In the genomic region with DNA sequence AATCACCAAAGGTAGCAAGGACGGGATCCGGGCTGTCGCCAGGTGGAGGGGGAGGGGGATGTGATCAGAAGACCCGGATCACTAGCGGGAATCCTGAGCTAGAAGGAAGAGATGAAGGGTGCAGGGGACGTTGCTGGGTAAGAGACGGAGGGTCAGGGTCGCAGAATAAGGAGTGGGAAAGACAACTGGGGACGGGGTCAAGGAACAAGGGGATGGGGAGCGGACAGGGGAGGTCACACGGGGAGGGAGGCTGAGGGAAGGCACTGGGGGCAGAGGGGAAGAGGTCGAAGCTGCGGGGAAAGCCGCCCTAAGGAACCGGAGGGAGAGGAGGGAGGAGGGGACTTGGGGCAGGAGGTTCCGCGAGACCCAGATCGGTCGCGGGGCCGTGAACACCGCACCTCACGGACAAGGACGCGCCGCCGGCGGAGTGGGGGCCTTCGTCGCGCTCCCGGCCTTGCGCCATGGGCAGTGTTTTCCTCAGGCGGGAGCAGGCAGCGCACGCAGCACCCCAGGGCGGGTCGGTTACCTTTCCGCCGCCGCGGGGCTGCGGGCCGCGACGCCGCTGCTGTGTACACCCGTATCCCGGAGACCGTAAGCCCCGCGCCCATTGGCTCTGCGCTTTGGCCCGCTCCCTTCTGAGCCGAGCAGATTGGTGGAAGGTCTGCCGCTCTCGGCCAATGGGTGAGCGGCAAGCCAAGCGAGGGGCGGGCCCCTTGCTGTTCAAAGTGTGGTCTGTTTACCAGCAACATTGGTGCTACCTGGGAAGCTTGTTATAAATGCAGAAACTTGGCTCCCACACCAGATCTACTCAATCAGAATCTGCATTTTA, we compare ENCODE assay signal across 1 cellular context.
TF ChIP-seq lines count a peak whose summit lies in the region.

A gene with protein sequence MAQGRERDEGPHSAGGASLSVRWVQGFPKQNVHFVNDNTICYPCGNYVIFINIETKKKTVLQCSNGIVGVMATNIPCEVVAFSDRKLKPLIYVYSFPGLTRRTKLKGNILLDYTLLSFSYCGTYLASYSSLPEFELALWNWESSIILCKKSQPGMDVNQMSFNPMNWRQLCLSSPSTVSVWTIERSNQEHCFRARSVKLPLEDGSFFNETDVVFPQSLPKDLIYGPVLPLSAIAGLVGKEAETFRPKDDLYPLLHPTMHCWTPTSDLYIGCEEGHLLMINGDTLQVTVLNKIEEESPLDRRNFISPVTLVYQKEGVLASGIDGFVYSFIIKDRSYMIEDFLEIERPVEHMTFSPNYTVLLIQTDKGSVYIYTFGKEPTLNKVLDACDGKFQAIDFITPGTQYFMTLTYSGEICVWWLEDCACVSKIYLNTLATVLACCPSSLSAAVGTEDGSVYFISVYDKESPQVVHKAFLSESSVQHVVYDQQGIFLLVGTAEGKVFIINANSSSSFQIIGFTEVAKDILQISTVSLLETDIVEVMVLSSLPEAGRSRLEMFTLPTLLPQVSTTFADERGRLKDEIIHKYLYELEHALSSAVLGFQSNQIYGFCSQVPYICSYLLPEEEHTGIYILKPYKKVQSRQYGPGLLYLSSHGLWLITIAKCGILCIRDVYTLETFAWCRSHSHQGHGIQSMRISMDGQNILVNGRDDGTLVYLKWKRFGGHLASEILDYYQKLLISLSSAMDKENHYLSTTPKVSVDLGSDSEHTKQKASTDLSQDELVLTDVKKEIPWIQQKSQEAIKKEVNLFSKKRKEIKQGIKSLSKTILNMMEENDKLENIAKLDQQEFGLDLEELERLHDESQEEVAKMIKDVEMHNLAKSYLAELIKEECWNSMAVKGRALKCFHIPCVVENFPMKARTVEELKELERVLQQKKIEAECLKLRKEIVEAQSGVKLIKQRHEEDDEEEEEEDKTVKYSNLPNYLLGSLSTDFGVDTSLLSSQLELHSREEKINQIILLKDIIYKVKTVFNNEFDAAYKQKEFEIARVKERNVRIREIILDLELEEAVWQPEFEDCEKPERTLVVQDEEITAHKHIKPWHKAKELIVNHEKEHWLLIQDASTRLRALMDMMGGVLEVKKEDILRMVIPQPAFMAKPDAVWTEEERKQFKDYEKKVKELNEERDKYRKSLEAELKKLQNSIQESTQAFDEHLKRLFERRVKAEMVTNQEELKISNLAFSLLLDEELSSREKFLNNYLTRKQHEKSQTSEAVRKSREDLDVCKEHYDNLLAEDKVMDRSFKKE (N-terminal part only) (minus strand): TSS at position 581 of the 829 bp plus-strand sequence. CDS start 118 bp downstream, at position 463.

TF ChIP-seq in HEK293, 187 proteins besides CTCF, POLR2A, EP300 and RAD21 (continued from another document):
- TF ChIP-seq, protein P1, sequence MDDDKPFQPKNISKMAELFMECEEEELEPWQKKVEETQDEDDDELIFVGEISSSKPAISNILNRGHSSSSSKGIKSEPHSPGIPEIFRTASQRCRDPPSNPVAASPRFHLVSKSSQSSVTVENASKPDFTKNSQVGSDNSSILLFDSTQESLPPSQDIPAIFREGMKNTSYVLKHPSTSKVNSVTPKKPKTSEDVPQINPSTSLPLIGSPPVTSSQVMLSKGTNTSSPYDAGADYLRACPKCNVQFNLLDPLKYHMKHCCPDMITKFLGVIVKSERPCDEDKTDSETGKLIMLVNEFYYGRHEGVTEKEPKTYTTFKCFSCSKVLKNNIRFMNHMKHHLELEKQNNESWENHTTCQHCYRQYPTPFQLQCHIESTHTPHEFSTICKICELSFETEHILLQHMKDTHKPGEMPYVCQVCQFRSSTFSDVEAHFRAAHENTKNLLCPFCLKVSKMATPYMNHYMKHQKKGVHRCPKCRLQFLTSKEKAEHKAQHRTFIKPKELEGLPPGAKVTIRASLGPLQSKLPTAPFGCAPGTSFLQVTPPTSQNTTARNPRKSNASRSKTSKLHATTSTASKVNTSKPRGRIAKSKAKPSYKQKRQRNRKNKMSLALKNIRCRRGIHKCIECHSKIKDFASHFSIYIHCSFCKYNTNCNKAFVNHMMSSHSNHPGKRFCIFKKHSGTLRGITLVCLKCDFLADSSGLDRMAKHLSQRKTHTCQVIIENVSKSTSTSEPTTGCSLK (tag by site-specific recombination; IDR thresholded peaks at IDR 0.05), result no peak
- peak; percentile 72 for TF ChIP-seq OSR2 (tag by site-specific recombination; IDR thresholded peaks at IDR 0.05)
- TF ChIP-seq SALL2 (tag by site-specific recombination; IDR thresholded peaks at IDR 0.05; ENCODE audit: borderline replicate concordance), result no peak
- TF ChIP-seq ZNF624 (tag by site-specific recombination; IDR thresholded peaks at IDR 0.05), result no peak
- TF ChIP-seq ZNF837 (tag by site-specific recombination; IDR thresholded peaks at IDR 0.05), result no peak
- no peak for TF ChIP-seq ZNF175 (tag by site-specific recombination; IDR thresholded peaks at IDR 0.05)
- no peak for TF ChIP-seq RBAK (tag by site-specific recombination; IDR thresholded peaks at IDR 0.05)
- TF ChIP-seq, protein P2, sequence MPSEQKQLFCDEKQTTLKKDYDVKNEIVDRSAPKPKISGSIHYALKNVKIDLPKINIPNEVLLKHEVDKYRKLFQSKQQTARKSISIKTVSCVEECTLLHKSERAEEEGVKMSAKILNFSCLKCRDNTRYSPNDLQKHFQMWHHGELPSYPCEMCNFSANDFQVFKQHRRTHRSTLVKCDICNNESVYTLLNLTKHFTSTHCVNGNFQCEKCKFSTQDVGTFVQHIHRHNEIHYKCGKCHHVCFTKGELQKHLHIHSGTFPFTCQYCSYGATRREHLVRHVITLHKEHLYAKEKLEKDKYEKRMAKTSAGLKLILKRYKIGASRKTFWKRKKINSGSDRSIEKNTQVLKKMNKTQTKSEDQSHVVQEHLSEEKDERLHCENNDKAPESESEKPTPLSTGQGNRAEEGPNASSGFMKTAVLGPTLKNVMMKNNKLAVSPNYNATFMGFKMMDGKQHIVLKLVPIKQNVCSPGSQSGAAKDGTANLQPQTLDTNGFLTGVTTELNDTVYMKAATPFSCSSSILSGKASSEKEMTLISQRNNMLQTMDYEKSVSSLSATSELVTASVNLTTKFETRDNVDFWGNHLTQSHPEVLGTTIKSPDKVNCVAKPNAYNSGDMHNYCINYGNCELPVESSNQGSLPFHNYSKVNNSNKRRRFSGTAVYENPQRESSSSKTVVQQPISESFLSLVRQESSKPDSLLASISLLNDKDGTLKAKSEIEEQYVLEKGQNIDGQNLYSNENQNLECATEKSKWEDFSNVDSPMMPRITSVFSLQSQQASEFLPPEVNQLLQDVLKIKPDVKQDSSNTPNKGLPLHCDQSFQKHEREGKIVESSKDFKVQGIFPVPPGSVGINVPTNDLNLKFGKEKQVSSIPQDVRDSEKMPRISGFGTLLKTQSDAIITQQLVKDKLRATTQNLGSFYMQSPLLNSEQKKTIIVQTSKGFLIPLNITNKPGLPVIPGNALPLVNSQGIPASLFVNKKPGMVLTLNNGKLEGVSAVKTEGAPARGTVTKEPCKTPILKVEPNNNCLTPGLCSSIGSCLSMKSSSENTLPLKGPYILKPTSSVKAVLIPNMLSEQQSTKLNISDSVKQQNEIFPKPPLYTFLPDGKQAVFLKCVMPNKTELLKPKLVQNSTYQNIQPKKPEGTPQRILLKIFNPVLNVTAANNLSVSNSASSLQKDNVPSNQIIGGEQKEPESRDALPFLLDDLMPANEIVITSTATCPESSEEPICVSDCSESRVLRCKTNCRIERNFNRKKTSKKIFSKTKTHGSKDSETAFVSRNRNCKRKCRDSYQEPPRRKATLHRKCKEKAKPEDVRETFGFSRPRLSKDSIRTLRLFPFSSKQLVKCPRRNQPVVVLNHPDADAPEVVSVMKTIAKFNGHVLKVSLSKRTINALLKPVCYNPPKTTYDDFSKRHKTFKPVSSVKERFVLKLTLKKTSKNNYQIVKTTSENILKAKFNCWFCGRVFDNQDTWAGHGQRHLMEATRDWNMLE (tag by site-specific recombination; conservative IDR thresholded peaks at IDR 0.05; ENCODE audit: low read depth), result no peak
- TF ChIP-seq, protein P3, sequence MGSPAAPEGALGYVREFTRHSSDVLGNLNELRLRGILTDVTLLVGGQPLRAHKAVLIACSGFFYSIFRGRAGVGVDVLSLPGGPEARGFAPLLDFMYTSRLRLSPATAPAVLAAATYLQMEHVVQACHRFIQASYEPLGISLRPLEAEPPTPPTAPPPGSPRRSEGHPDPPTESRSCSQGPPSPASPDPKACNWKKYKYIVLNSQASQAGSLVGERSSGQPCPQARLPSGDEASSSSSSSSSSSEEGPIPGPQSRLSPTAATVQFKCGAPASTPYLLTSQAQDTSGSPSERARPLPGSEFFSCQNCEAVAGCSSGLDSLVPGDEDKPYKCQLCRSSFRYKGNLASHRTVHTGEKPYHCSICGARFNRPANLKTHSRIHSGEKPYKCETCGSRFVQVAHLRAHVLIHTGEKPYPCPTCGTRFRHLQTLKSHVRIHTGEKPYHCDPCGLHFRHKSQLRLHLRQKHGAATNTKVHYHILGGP (tag by site-specific recombination; IDR thresholded peaks at IDR 0.05), result no peak
- no peak for TF ChIP-seq ZNF121 (tag by site-specific recombination; IDR thresholded peaks at IDR 0.05)
